In the genomic region with DNA sequence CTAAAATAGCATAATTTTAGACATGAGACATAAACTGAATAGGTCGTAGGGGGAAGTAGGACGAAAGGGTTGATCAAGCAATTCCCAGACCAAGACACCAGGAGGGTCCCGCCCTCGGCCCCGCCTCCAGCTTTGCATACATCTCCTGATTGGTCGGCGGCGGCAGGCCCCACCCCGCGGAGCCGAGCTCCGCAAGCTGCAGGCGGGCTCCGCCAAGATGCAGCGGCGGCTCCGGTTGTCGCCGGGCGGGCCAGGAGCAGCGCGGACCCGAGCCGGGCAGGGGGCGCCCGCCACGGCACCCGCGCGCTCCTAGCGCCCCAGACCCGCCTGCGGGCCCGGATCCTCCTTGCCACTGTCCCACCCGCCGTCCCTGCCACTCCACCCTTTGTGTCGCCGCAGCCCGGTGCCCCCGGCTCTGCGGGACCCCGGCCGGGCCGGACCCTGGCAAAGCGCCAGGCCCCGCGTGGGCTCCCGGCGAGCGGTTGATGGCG, we compare ENCODE assay signal across 8 cellular contexts. TPM values are rescaled to one million over a fixed set of nuclear protein-coding genes. Genes with fewer than 3 reads are reported as not detected.
A peak's percentile ranks its signal among the peaks of the same experiment; 100 is the strongest.
DNase-seq lines count a peak whose midpoint lies in the region; ATAC-seq and TF ChIP-seq lines count a peak whose summit lies in the region.

A gene (plus strand): TSS at position 215 of the 491 bp plus-strand sequence. CDS start 412 bp downstream, outside the sequence.

- H3K4me2 ChIP-seq in GM23248 (ENCODE audit: unreplicated experiment), result peak within 1 kb of the TSS; percentile 96

- peak; percentile 98 for ATAC-seq in natural killer cell
- ATAC-seq in stimulated activated naive B cell treated with anti-CD40 and anti-IgM and Interleukin-4, amounts not matched to agents 10 μg/mL and 1 μg/mL and 100 μg/mL, for 72 hours (replicated peaks), result peak; percentile 97 to 98

- H3K4me3 Mint-ChIP-seq in natural killer cell, result peak within 1 kb of the TSS; percentile 91
- peak within 1 kb of the TSS; percentile 84 to 87 for H3K4me3 Mint-ChIP-seq in stimulated activated naive B cell treated with anti-CD40 and anti-IgM and Interleukin-4, amounts not matched to agents 10 μg/mL and 1 μg/mL and 100 μg/mL, for 72 hours

- H3K36me3 ChIP-seq in GM23248 (ENCODE audit: low read depth), result no peaks in the 10 kb centered on the region

- H3K4me3 ChIP-seq in GM23248, result peak within 1 kb of the TSS; percentile 88
- peak within 1 kb of the TSS; percentile 80 for H3K4me3 ChIP-seq in LNCaP clone FGC (ENCODE audit: low read depth, low read length)

- H3K27ac Mint-ChIP-seq in natural killer cell, result peak within 1 kb of the TSS in 1 of 2 donors; percentile 61
- H3K27ac Mint-ChIP-seq in stimulated activated naive B cell treated with anti-CD40 and anti-IgM and Interleukin-4, amounts not matched to agents 10 μg/mL and 1 μg/mL and 100 μg/mL, for 72 hours, result peak within 1 kb of the TSS; percentile 91

- H3K36me3 Mint-ChIP-seq in natural killer cell, result no peaks in the 10 kb centered on the region
- no peaks in the 10 kb centered on the region for H3K36me3 Mint-ChIP-seq in stimulated activated naive B cell treated with anti-CD40 and anti-IgM and Interleukin-4, amounts not matched to agents 10 μg/mL and 1 μg/mL and 100 μg/mL, for 72 hours

- H3K4me1 ChIP-seq in GM23248 (ENCODE audit: insufficient read depth), result peaks cover 17% of the 10 kb centered on the region

- H3K27me3 ChIP-seq in GM23248 (replicated peaks; ENCODE audit: insufficient read depth), result no peaks in the 10 kb centered on the region

- intact Hi-C loops in natural killer cell (cut with micrococcal nuclease), result no loop called here

- no peaks in the 10 kb centered on the region for H3K9me3 ChIP-seq in GM23248 (ENCODE audit: low read depth)

- TF ChIP-seq CTCF in LNCaP clone FGC (IDR thresholded peaks at IDR 0.05; ENCODE audit: control insufficient read depth, extremely low read depth, insufficient read depth) (peak; percentile 22; the same call in 1 of the 2 replicates), RWPE1 (conservative IDR thresholded peaks at IDR 0.05; ENCODE audit: low read depth) (no peak), natural killer cell (IDR thresholded peaks at IDR 0.05) (no peak)

- peak within 1 kb of the TSS; percentile 100 for H3K27ac ChIP-seq in GM23248
- peak within 1 kb of the TSS; percentile 87 for H3K27ac ChIP-seq in RWPE1

- H3K9me2 ChIP-seq in GM23248 (ENCODE audit: insufficient read depth), result no peaks in the 10 kb centered on the region

- DNase-seq in DMS153 (lab: John Stamatoyannopoulos, UW) (peak; percentile 86), GM23248 (peak; percentile 98), LNCaP clone FGC (ENCODE audit: low read depth) (peak; percentile 74), RWPE1 (ENCODE audit: low spot score) (peak; percentile 94), fibroblast of peridontal ligament (ENCODE audit: extremely low read depth) (peak; percentile 87), natural killer cell (peak; percentile 94)
- peak; percentile 88 for DNase-seq in activated T-helper 9 cell treated with anti-CD3 and anti-CD28 coated beads, Interleukin-2, amount 50 U/mL, for 16 hours (ENCODE audit: low read depth)
- DNase-seq in stimulated activated naive B cell treated with anti-CD40 and anti-IgM and Interleukin-4, amounts not matched to agents 10 μg/mL and 1 μg/mL and 100 μg/mL, for 72 hours, result peak; percentile 88

- H4K20me1 ChIP-seq in GM23248 (ENCODE audit: insufficient read depth), result no peaks in the 10 kb centered on the region

- H3K9me3 Mint-ChIP-seq in natural killer cell, result no peaks in the 10 kb centered on the region
- no peaks in the 10 kb centered on the region for H3K9me3 Mint-ChIP-seq in stimulated activated naive B cell treated with anti-CD40 and anti-IgM and Interleukin-4, amounts not matched to agents 10 μg/mL and 1 μg/mL and 100 μg/mL, for 72 hours

- peaks cover 19% of the 10 kb centered on the region for H3F3A ChIP-seq in GM23248 (ENCODE audit: insufficient read depth)

- WGBS in GM23248 (ENCODE audit: low coverage in 1 of 2, low lambda C conversion rate in 2 of 2, missing lambda C conversion rate in 2 of 2), 2 experiments, result 0 to 2% methylated on average over 23 to 51 of the region's 51 CpGs

- POLR2A ChIA-PET in RWPE1 (lab: Yijun Ruan, JAX; ENCODE audit: low non-redundant PET), result interaction anchor here (1.1 kb wide), 1 partner anchor 25 kb away, joined by 3 read pairs; no protein-coding TSS in a partner anchor

- H3K9ac ChIP-seq in GM23248, result peak within 1 kb of the TSS; percentile 100

- H3K79me2 ChIP-seq in GM23248 (ENCODE audit: insufficient read depth), result peaks cover 40% of the 10 kb centered on the region

- CTCF ChIA-PET in RWPE1 (lab: Yijun Ruan, JAX), result interaction anchor here (0.7 to 2.1 kb wide), 3 partner anchors 25 to 1262 kb away, joined by 4 to 6 read pairs (median 6); no protein-coding TSS in a partner anchor

- peak within 1 kb of the TSS; percentile 71 for H2AFZ ChIP-seq in GM23248

- peaks cover 7 to 19% of the 10 kb centered on the region in 2 donors for H3K27me3 Mint-ChIP-seq in natural killer cell (ENCODE audit: low read depth in 2 of 2)
- peaks cover 21 to 50% of the 10 kb centered on the region in 2 donors for H3K27me3 Mint-ChIP-seq in stimulated activated naive B cell treated with anti-CD40 and anti-IgM and Interleukin-4, amounts not matched to agents 10 μg/mL and 1 μg/mL and 100 μg/mL, for 72 hours

- in situ Hi-C loops in GM23248 (cut with MboI), result no loop called here

- peaks cover 9 to 10% of the 10 kb centered on the region in 2 donors for H3K4me1 Mint-ChIP-seq in natural killer cell
- H3K4me1 Mint-ChIP-seq in stimulated activated naive B cell treated with anti-CD40 and anti-IgM and Interleukin-4, amounts not matched to agents 10 μg/mL and 1 μg/mL and 100 μg/mL, for 72 hours, result peaks cover 7 to 21% of the 10 kb centered on the region in 2 donors

RNA-seq across cellular contexts. Expression of the gene that starts here (rescaled TPM):
- total RNA-seq in GM23248 (2014; rRNA removed; shearing (Covaris generic)), result 23.9 and 31.4 TPM in 2 replicates
- polyA plus RNA-seq in GM23248 (2016; fragmentation: Nextera tagmentation; extraction: Ambion mirVana), result 18.0 and 18.4 TPM in 2 replicates
- under 1 TPM in 2 of 3 donors, not detected in 1; 0.14 to 0.23 TPM for total RNA-seq in natural killer cell

Comparison
In these comparisons a context has a peak if more than half of its experiments do, and no peak if none do; other contexts are left out.
1. Peak in every context shown above with its lines: DNase-seq, ATAC-seq, H3K4me3 ChIP-seq and H3K27ac ChIP-seq.
2. RNA of the gene that starts here (total RNA-seq): 23.9 to 31.4 TPM in GM23248; 0.14 to 0.23 TPM in natural killer cell; every median in the first group is over 10 times any median in the second.
3. Peak in DNase-seq and ATAC-seq in natural killer cell; RNA of the gene not detected or under 1 TPM.